In genomic region chr18:28176674-28176932, GRCh38 we compare ENCODE assay signal across 8 cellular contexts. TPM values are rescaled to one million over a fixed set of nuclear protein-coding genes. Genes with fewer than 3 reads are reported as not detected.
DNase-seq lines count a peak whose midpoint lies in the region; ATAC-seq and TF ChIP-seq lines count a peak whose summit lies in the region.

No MANE protein-coding gene starts in this region.

- peaks cover 0 to 17% (median 4%) of the 10 kb centered on the region in 11 donors for H3K9me3 Mint-ChIP-seq in naive thymus-derived CD4-positive, alpha-beta T cell

- peaks cover 0 to 10% (median 4%) of the 10 kb centered on the region in 5 donors for H3K36me3 Mint-ChIP-seq in naive thymus-derived CD4-positive, alpha-beta T cell

- DNase-seq in ACHN (peak; percentile 8), dorsolateral prefrontal cortex (peak in 1 of 10 donors; percentile 17), NCI-H69 (lab: John Stamatoyannopoulos, UW) (no peak), NCI-H2171 treated with DMSO at 0.1 percent for 48 hours (lab: John Stamatoyannopoulos, UW) (no peak)
- DNase-seq in naive thymus-derived CD4-positive, alpha-beta T cell, result no peak

- H3K4me3 ChIP-seq in dorsolateral prefrontal cortex, result peak overlapping the region; percentile 61 to 92 (median 80)
- H3K4me3 ChIP-seq in naive thymus-derived CD4-positive, alpha-beta T cell (ENCODE audit: low read length), result no peak overlapping the region

- H3K27ac ChIP-seq in dorsolateral prefrontal cortex, result peak overlapping the region in 58 of 59 donors; percentile 25 to 98 (median 96)
- no peak overlapping the region for H3K27ac ChIP-seq in naive thymus-derived CD4-positive, alpha-beta T cell (ENCODE audit: low read depth, low read length)

- H3K27ac Mint-ChIP-seq in naive thymus-derived CD4-positive, alpha-beta T cell, result no peak overlapping the region

- no peak for TF ChIP-seq CTCF in dorsolateral prefrontal cortex (IDR thresholded peaks at IDR 0.05 in 54 of 56, conservative IDR thresholded peaks at IDR 0.05 in 2 of 56; ENCODE audit: low read depth in 1 of 56, partially characterized antibody in 56 of 56)

- in situ Hi-C loops in ACHN (cut with HindIII; ENCODE audit: low pct_ligation_motif_present, low pct_unique_long_range_greater_than_20kb, low sequenced_read_pairs), result no loop called here

- H3K4me1 ChIP-seq in naive thymus-derived CD4-positive, alpha-beta T cell (ENCODE audit: control insufficient read depth in 2 of 2, insufficient read depth in 2 of 2, low read length in 2 of 2), result no peaks in the 10 kb centered on the region

- CTCF ChIA-PET in naive thymus-derived CD4-positive, alpha-beta T cell (lab: Charles Lee), result no interaction called here

- H3K27me3 Mint-ChIP-seq in naive thymus-derived CD4-positive, alpha-beta T cell, result peaks cover 46 to 61% (median 55%) of the 10 kb centered on the region in 5 donors

- no peaks in the 10 kb centered on the region for H3K36me3 ChIP-seq in naive thymus-derived CD4-positive, alpha-beta T cell (ENCODE audit: control insufficient read depth in 2 of 3, insufficient read depth in 3 of 3, low read length in 3 of 3)

- no peaks in the 10 kb centered on the region for H3K9me3 ChIP-seq in naive thymus-derived CD4-positive, alpha-beta T cell (ENCODE audit: control insufficient read depth in 2 of 3, low read length in 3 of 3)

- H3K4me3 Mint-ChIP-seq in naive thymus-derived CD4-positive, alpha-beta T cell, result peak overlapping the region in 8 of 10 donors; percentile 54 to 85 (median 81)

- intact Hi-C loops in dorsolateral prefrontal cortex (cut with DNase I), result loop anchor here (2.0 to 5.0 kb wide), 4 partner anchors 88 to 174 kb away; no protein-coding TSS in a partner anchor
- intact Hi-C loops in naive thymus-derived CD4-positive, alpha-beta T cell (cut with micrococcal nuclease), result no loop called here

- ATAC-seq in HG03354 (IDR thresholded peaks at IDR 0.05; ENCODE audit: poor library complexity, severe bottlenecking, unreplicated experiment), result peak; percentile 11
- ATAC-seq in naive thymus-derived CD4-positive, alpha-beta T cell, result peak; percentile 14
- ATAC-seq in activated CD4-positive, CD25-positive, alpha-beta regulatory T cell treated with anti-CD3 and anti-CD28 coated beads, Interleukin-2, amount 50 U/mL, for 24 hours, result no peak
- ATAC-seq in GM19351 (IDR thresholded peaks at IDR 0.05; ENCODE audit: unreplicated experiment), result no peak

- POLR2A ChIA-PET in naive thymus-derived CD4-positive, alpha-beta T cell (lab: Charles Lee), result no interaction called here

- peaks cover 5 to 28% (median 22%) of the 10 kb centered on the region in 7 donors for H3K4me1 Mint-ChIP-seq in naive thymus-derived CD4-positive, alpha-beta T cell

- no peaks in the 10 kb centered on the region for H3K27me3 ChIP-seq in dorsolateral prefrontal cortex
- H3K27me3 ChIP-seq in naive thymus-derived CD4-positive, alpha-beta T cell (ENCODE audit: control insufficient read depth in 2 of 2, insufficient read depth in 2 of 2, low read length in 2 of 2), result peaks cover 4% of the 10 kb centered on the region in 2 donors

RNA-seq across cellular contexts. Expression of gene CDH2, which starts 0.3 kb away (rescaled TPM):
- total RNA-seq in dorsolateral prefrontal cortex, result 100 to 1,000 TPM in 8 of 120 experiments, 10 to 100 TPM in 112; 44.8 to 109 (median 82.2) TPM
- total RNA-seq in naive thymus-derived CD4-positive, alpha-beta T cell, result under 1 TPM in 3 of 5 experiments, not detected in 2; 0.15 to 0.27 (median 0.19) TPM
- under 1 TPM; 0.05 to 0.45 TPM for polyA plus RNA-seq in naive thymus-derived CD4-positive, alpha-beta T cell

Comparison
In these comparisons a context has a peak if more than half of its experiments do, and no peak if none do; other contexts are left out.
1. ATAC-seq: peak in HG03354 (single experiment) and naive thymus-derived CD4-positive, alpha-beta T cell (single experiment); none in activated CD4-positive, CD25-positive, alpha-beta regulatory T cell treated with anti-CD3 and anti-CD28 coated beads, Interleukin-2, amount 50 U/mL, for 24 hours (0 of 2) and GM19351 (single experiment).
2. RNA of gene CDH2, which starts 0.3 kb away (total RNA-seq): 44.8 to 109 TPM in dorsolateral prefrontal cortex; 0.15 to 0.27 TPM in naive thymus-derived CD4-positive, alpha-beta T cell; every median in the first group is over 10 times any median in the second.
3. intact Hi-C loops: an anchor here in dorsolateral prefrontal cortex (2.0 to 5.0 kb wide); none called in naive thymus-derived CD4-positive, alpha-beta T cell.